Comparison of ENCODE assay signal across 25 cellular contexts in the genomic region with DNA sequence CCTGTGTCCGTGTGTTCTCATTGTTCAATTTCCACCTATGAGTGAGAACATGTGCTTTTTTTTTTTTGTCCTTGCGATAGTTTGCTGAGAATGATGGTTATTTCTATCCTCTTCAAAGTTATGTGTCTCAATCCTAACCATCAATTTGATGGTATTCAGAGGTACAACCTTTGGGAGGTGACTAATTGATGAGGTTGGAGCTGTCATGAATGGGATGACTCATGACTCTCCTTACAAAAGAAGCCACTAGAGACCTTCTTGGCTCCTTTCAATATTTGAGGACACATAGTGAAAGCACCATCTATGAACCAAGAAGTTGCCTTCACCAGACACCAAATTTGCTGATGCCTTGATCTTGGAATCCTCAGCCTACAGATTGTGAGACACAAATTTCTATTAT.
"Had no signal": no experiment of that assay in that cellular context is flagged by ENCODE, and none has a peak within 500 bp of the region (broad histone marks: within the 10 kb centered on the region; RNA-seq: fewer than 3 reads in every experiment).

No MANE protein-coding gene starts in this region.

- H3K4me1 Mint-ChIP-seq: activated CD4-positive, alpha-beta T cell treated with anti-CD3 and anti-CD28 coated beads, Interleukin-2, amount 10 ng/mL, durations not matched to agents 7 days and 5 days; activated naive CD8-positive, alpha-beta T cell treated with anti-CD3 and anti-CD28 coated beads, Interleukin-2, amount 50 U/mL, for 24 hours; central memory CD8-positive, alpha-beta T cell had no signal

- DNase-seq: activated CD4-positive, alpha-beta memory T cell treated with anti-CD3 and anti-CD28 coated beads for 36 hours; activated CD4-positive, alpha-beta T cell treated with anti-CD3 and anti-CD28 coated beads, Interleukin-2, amount 10 ng/mL, durations not matched to agents 7 days and 5 days; activated CD4-positive, CD25-positive, alpha-beta regulatory T cell; activated CD8-positive, alpha-beta memory T cell treated with anti-CD3 and anti-CD28 coated beads for 24 hours; activated effector memory CD4-positive, alpha-beta T cell treated with anti-CD3 and anti-CD28 coated beads, Interleukin-2, amount 50 U/mL, for 16 hours; activated naive CD4-positive, alpha-beta T cell treated with Interleukin-2 at 50 U/mL for 16 hours; activated naive CD8-positive, alpha-beta T cell treated with anti-CD3 and anti-CD28 coated beads, Interleukin-2, amount 50 U/mL, for 24 hours; activated T-cell treated with anti-CD3 and anti-CD28 coated beads, Interleukin-2, amount 50 U/mL, for 4 hours; amniotic stem cell; body of pancreas; cortex of kidney; Kasumi-1; NCI-H1048; NCI-H146; NCI-H1930; NCI-H345; NCI-H510A treated with DMSO at 0.1 percent for 48 hours; NCI-H69; T-helper 1 cell had no signal

- H3K9me3 Mint-ChIP-seq: activated CD4-positive, alpha-beta memory T cell treated with anti-CD3 and anti-CD28 coated beads for 36 hours; central memory CD8-positive, alpha-beta T cell had no signal

- H3K36me3 ChIP-seq: ascending aorta had no signal

- H3K27ac Mint-ChIP-seq: activated CD4-positive, alpha-beta memory T cell treated with anti-CD3 and anti-CD28 coated beads for 36 hours; activated CD4-positive, alpha-beta T cell treated with anti-CD3 and anti-CD28 coated beads, Interleukin-2, amount 10 ng/mL, durations not matched to agents 7 days and 5 days; activated naive CD4-positive, alpha-beta T cell treated with anti-CD3 and anti-CD28 coated beads, Interleukin-2, amount 50 U/mL, for 72 hours; activated naive CD8-positive, alpha-beta T cell treated with anti-CD3 and anti-CD28 coated beads, Interleukin-2, amount 50 U/mL, for 24 hours had no signal

- H3K27ac ChIP-seq: ascending aorta, body of pancreas, SK-N-MC, VCaP had no signal

- H3K27me3 ChIP-seq: ascending aorta, body of pancreas had no signal

- FAIRE-seq: RCC 7860 had no signal

- H3K36me3 Mint-ChIP-seq: activated CD4-positive, alpha-beta memory T cell treated with anti-CD3 and anti-CD28 coated beads for 36 hours; activated naive CD4-positive, alpha-beta T cell treated with anti-CD3 and anti-CD28 coated beads, Interleukin-2, amount 50 U/mL, for 72 hours had no signal

- H3K9me3 ChIP-seq: ascending aorta, body of pancreas had no signal

- H3K27me3 Mint-ChIP-seq: activated CD4-positive, alpha-beta memory T cell treated with anti-CD3 and anti-CD28 coated beads for 36 hours; activated CD4-positive, alpha-beta T cell treated with anti-CD3 and anti-CD28 coated beads, Interleukin-2, amount 10 ng/mL, durations not matched to agents 7 days and 5 days; activated naive CD8-positive, alpha-beta T cell treated with anti-CD3 and anti-CD28 coated beads, Interleukin-2, amount 50 U/mL, for 24 hours; central memory CD8-positive, alpha-beta T cell had no signal

- ATAC-seq: activated naive CD4-positive, alpha-beta T cell treated with anti-CD3 and anti-CD28 coated beads, Interleukin-2, amount 50 U/mL, for 72 hours; activated naive CD8-positive, alpha-beta T cell treated with anti-CD3 and anti-CD28 coated beads, Interleukin-2, amount 50 U/mL, for 24 hours; activated T-cell treated with anti-CD3 and anti-CD28 coated beads, Interleukin-2, amount 50 U/mL, for 4 hours; body of pancreas had no signal

- H3K4me1 ChIP-seq: ascending aorta, body of pancreas had no signal

- H3K4me3 ChIP-seq: ascending aorta, body of pancreas, SK-N-MC had no signal

- H3K4me3 Mint-ChIP-seq: activated CD4-positive, alpha-beta memory T cell treated with anti-CD3 and anti-CD28 coated beads for 36 hours; activated CD4-positive, alpha-beta T cell treated with anti-CD3 and anti-CD28 coated beads, Interleukin-2, amount 10 ng/mL, durations not matched to agents 7 days and 5 days; activated naive CD8-positive, alpha-beta T cell treated with anti-CD3 and anti-CD28 coated beads, Interleukin-2, amount 50 U/mL, for 24 hours; activated T-cell treated with anti-CD3 and anti-CD28 coated beads, Interleukin-2, amount 50 U/mL, for 4 hours; central memory CD8-positive, alpha-beta T cell had no signal
